In genomic region chr3:193861036-193861435, GRCh38 we compare ENCODE assay signal across 24 cellular contexts.
"Had no signal": no experiment of that assay in that cellular context is flagged by ENCODE, and none has a peak within 500 bp of the region (broad histone marks: within the 10 kb centered on the region; RNA-seq: fewer than 3 reads in every experiment).

No MANE protein-coding gene starts in this region.

- H3K4me3 ChIP-seq: dorsolateral prefrontal cortex, hepatocyte, lung, pancreas, smooth muscle cell, suprapubic skin, transverse colon, upper lobe of right lung, uterus had no signal

- H3K9me3 ChIP-seq: neutrophil, pancreas, suprapubic skin, transverse colon, upper lobe of right lung, uterus had no signal

- DNase-seq: dorsolateral prefrontal cortex; effector CD4-positive, alpha-beta T cell; kidney; left cardiac atrium; naive B cell; pancreas; retina; stimulated activated CD4-positive, alpha-beta T cell treated with anti-CD3 and anti-CD28 coated beads, Interleukin-12 subunit alpha, Interleukin-12 subunit beta, amount 100 ng/mL, for 4 hours; stimulated activated CD4-positive, alpha-beta T cell treated with anti-CD3 and anti-CD28 coated beads, Interleukin-1b, Interleukin-23, amount 100 ng/mL, for 48 hours; stimulated activated CD4-positive, alpha-beta T cell treated with anti-CD3 and anti-CD28 coated beads, Interleukin-4, amount 100 ng/mL, for 1 hour; stimulated activated CD8-positive, alpha-beta memory T cell treated with anti-CD3 and anti-CD28 coated beads, Interleukin-4, amount 100 ng/mL, for 48 hours; stimulated activated naive CD4-positive, alpha-beta T cell; stimulated activated naive CD8-positive, alpha-beta T cell treated with anti-CD3 and anti-CD28 coated beads, Interleukin-15, amount 100 ng/mL, for 72 hours; transverse colon; upper lobe of right lung; uterus had no signal

- H3K27ac ChIP-seq: dorsolateral prefrontal cortex, hepatocyte, neutrophil, pancreas, suprapubic skin, upper lobe of right lung, uterus had no signal

- H3K4me1 ChIP-seq: pancreas, uterus had no signal

- ATAC-seq: natural killer cell treated with Interleukin-12 subunit alpha and Interleukin-12 subunit beta and Interleukin-15 and Interleukin-18, amount 100 ng/mL, for 72 hours; pancreas; sciatic nerve; stimulated activated naive CD8-positive, alpha-beta T cell treated with anti-CD3 and anti-CD28 coated beads, Interleukin-15, amount 100 ng/mL, for 72 hours; upper lobe of right lung had no signal

- H3K36me3 ChIP-seq: neutrophil, pancreas, suprapubic skin, transverse colon, upper lobe of right lung, uterus had no signal

- H3K27me3 ChIP-seq: dorsolateral prefrontal cortex, hepatocyte, neutrophil, pancreas, suprapubic skin, transverse colon, upper lobe of right lung, uterus had no signal

- FAIRE-seq: frontal cortex, kidney, pancreas had no signal
